Comparison of ENCODE assay signal across 21 cellular contexts in genomic region chr15:90044191-90044590, GRCh38. TPM values are rescaled to one million over a fixed set of nuclear protein-coding genes. Genes with fewer than 3 reads are reported as not detected.
DNase-seq lines count a peak whose midpoint lies in the region; ATAC-seq, FAIRE-seq and TF ChIP-seq lines count a peak whose summit lies in the region.
"Had no signal": no experiment of that assay in that cellular context is flagged by ENCODE, and none has a peak within 500 bp of the region (broad histone marks: within the 10 kb centered on the region; RNA-seq: fewer than 3 reads in every experiment).

No MANE protein-coding gene starts in this region.

- BruUV-seq in IMR-90 (replicated peaks; lab: Mats Ljungman, UMichigan), result no TSS peak

- H2BK120ac ChIP-seq in IMR-90 (ENCODE audit: low read depth, low read length), result no peak overlapping the region

- intact Hi-C loops in IMR-90 (cut with micrococcal nuclease), result no loop called here
- intact Hi-C loops in kidney (cut with DNase I), result no loop called here

- H2BK20ac ChIP-seq in IMR-90 (ENCODE audit: low read depth, low read length), result no peak overlapping the region

- no peak overlapping the region for H4K5ac ChIP-seq in IMR-90 (ENCODE audit: low read depth, low read length)

- peaks cover 27% of the 10 kb centered on the region for H3K4me1 Mint-ChIP-seq in WTC11

- no peak overlapping the region for H3K4ac ChIP-seq in IMR-90 (ENCODE audit: low read depth, low read length)

- H3K23ac ChIP-seq in IMR-90 (ENCODE audit: low read depth, low read length), result no peak overlapping the region

- H4K91ac ChIP-seq in IMR-90 (ENCODE audit: insufficient read depth, low read depth, low read length), result no peak overlapping the region

- TF ChIP-seq CTCF in IMR-90 (conservative IDR thresholded peaks at IDR 0.05; ENCODE audit: low read depth, low read length) (no peak), WTC11 (IDR thresholded peaks at IDR 0.05) (no peak), kidney (IDR thresholded peaks at IDR 0.05; ENCODE audit: borderline replicate concordance, extremely low read depth, insufficient read depth) (no peak), neutrophil (IDR thresholded peaks at IDR 0.05) (no peak)

- H2AK9ac ChIP-seq in IMR-90 (replicated peaks; ENCODE audit: low read depth, low read length, poor library complexity), result no peak overlapping the region

- H3K4me2 ChIP-seq in IMR-90 (ENCODE audit: low read depth, low read length), result no peak overlapping the region

- DNase-seq in IMR-90 (no peak), WTC11 (ENCODE audit: low spot score) (no peak), kidney (peak; percentile 60), GM19240 (ENCODE audit: insufficient read length, low spot score) (no peak), NK-92 (lab: John Stamatoyannopoulos, UW; ENCODE audit: unreplicated experiment) (no peak), amniotic stem cell (lab: John Stamatoyannopoulos, UW) (no peak)
- DNase-seq: activated CD4-positive, alpha-beta T cell treated with anti-CD3 and anti-CD28 coated beads for 48 hours; activated naive CD4-positive, alpha-beta T cell treated with Interleukin-2 at 50 U/mL for 16 hours; activated T-cell treated with anti-CD3 and anti-CD28 coated beads, Interleukin-2, amount 50 U/mL, for 4 hours; C1 segment of cervical spinal cord; colonic mucosa; foreskin melanocyte; NCI-H446 treated with DMSO at 0.1 percent for 48 hours; ovary; stimulated activated CD8-positive, alpha-beta memory T cell treated with anti-CD3 and anti-CD28 coated beads, Interleukin-4, amount 100 ng/mL, for 48 hours had no signal

- 83% methylated on average over 1 of the region's 14 CpGs; no CpG with 5 or more reads in 1 of the 2 experiments for WGBS in IMR-90 (ENCODE audit: extremely low coverage in 2 of 2, insufficient read length in 1 of 2), 2 experiments

- no peak overlapping the region for H3K4me3 Mint-ChIP-seq in WTC11
- H3K4me3 Mint-ChIP-seq: activated T-cell treated with anti-CD3 and anti-CD28 coated beads, Interleukin-2, amount 50 U/mL, for 4 hours; T-helper 2 cell treated with Interferon-gamma antibody and Interleukin-4, amounts not matched to agents 5 μg/mL and 100 μg/mL, for 36 hours had no signal

- dilution Hi-C loops in IMR-90 (cut with HindIII; ENCODE audit: low sequenced_read_pairs, unreplicated experiment), result no loop called here

- H3K36me3 ChIP-seq in IMR-90 (ENCODE audit: control insufficient read depth, insufficient read depth, low read length) (no peaks in the 10 kb centered on the region), kidney (ENCODE audit: control insufficient read depth in 1 of 2, insufficient read depth in 2 of 2, low read length in 2 of 2) (no peaks in the 10 kb centered on the region), neutrophil (no peaks in the 10 kb centered on the region)
- H3K36me3 ChIP-seq: colonic mucosa, esophagus muscularis mucosa, ovary, upper lobe of left lung had no signal

- H3K18ac ChIP-seq in IMR-90 (ENCODE audit: low read depth, low read length), result no peak overlapping the region

- peaks cover 22% of the 10 kb centered on the region for H4K20me1 ChIP-seq in IMR-90 (ENCODE audit: insufficient read depth, low read length)

- H3K36me3 Mint-ChIP-seq in WTC11, result no peaks in the 10 kb centered on the region

- POLR2A ChIA-PET in IMR-90 (lab: Charles Lee; ENCODE audit: unreplicated experiment), result no interaction called here
- POLR2A ChIA-PET in WTC11 (lab: Charles Lee), result no interaction called here

- no peak for TF ChIP-seq RAD21 in IMR-90 (IDR thresholded peaks at IDR 0.05; ENCODE audit: low read length)

- peaks cover 13 to 63% of the 10 kb centered on the region in 2 experiments; a peak in 3 of 4 replicates for H3K79me1 ChIP-seq in IMR-90 (ENCODE audit: low read depth in 1 of 2, low read length in 2 of 2)

- H3K56ac ChIP-seq in IMR-90 (ENCODE audit: extremely low read depth, insufficient read depth, low read length), result no peak overlapping the region

- no peak overlapping the region for H2BK15ac ChIP-seq in IMR-90 (ENCODE audit: low read depth, low read length)

- H2AFZ ChIP-seq in IMR-90 (replicated peaks; ENCODE audit: low read length, poor library complexity), result peak overlapping the region; percentile 15

- no peaks in the 10 kb centered on the region for H3K27me3 Mint-ChIP-seq in WTC11 (ENCODE audit: low read depth)

- FAIRE-seq in kidney (lab: Jason Lieb, UNC), result no peak

- H3K9ac ChIP-seq in IMR-90 (ENCODE audit: low read depth, low read length), result no peak overlapping the region
- H3K9ac ChIP-seq in kidney (ENCODE audit: low read length in 2 of 2), result no peak overlapping the region

- ATAC-seq in IMR-90 (ENCODE audit: low read depth) (no peak), WTC11 (no peak)
- ATAC-seq: activated T-cell treated with anti-CD3 and anti-CD28 coated beads, Interleukin-2, amount 50 U/mL, for 4 hours; Right ventricle myocardium inferior had no signal

- H3K27ac ChIP-seq in IMR-90 (ENCODE audit: insufficient read depth, low read length) (no peak overlapping the region), kidney (ENCODE audit: low read depth in 2 of 2, low read length in 2 of 2) (no peak overlapping the region), neutrophil (peak overlapping the region; percentile 73)
- H3K27ac ChIP-seq: colonic mucosa, esophagus muscularis mucosa, ovary had no signal

- TF ChIP-seq POLR2A in IMR-90 (IDR thresholded peaks at IDR 0.05; ENCODE audit: low read depth, low read length), result no peak

- in situ Hi-C loops in IMR-90 (cut with MboI; ENCODE audit: low sequenced_read_pairs), result no loop called here

- no peak overlapping the region for H4K8ac ChIP-seq in IMR-90 (ENCODE audit: low read depth in 2 of 2, low read length in 2 of 2)

- no peak overlapping the region for H2AK5ac ChIP-seq in IMR-90 (ENCODE audit: low read depth, low read length)

- CTCF ChIA-PET in IMR-90 (lab: Yijun Ruan, JAX), result no interaction called here
- CTCF ChIA-PET in WTC11 (lab: Charles Lee), result no interaction called here

- H3K4me1 ChIP-seq in IMR-90 (ENCODE audit: control insufficient read depth, insufficient read depth, low read length) (peaks cover 6% of the 10 kb centered on the region), kidney (ENCODE audit: control insufficient read depth in 1 of 2, insufficient read depth in 1 of 2, low read depth in 1 of 2, low read length in 2 of 2) (peaks cover 13 to 22% of the 10 kb centered on the region in 2 donors), neutrophil (ENCODE audit: control insufficient read depth in 1 of 2, insufficient read depth in 1 of 2, low read depth in 1 of 2, low read length in 1 of 2) (peaks cover 74 to 78% of the 10 kb centered on the region in 2 experiments)

- H2BK5ac ChIP-seq in IMR-90 (ENCODE audit: low read depth, low read length, poor library complexity, severe bottlenecking), result no peak overlapping the region

- 0 out of 2 replicates have a peak overlapping the region, but pooled peaks have one; percentile 69 for H3K27ac Mint-ChIP-seq in WTC11

- H3K27me3 ChIP-seq in IMR-90 (ENCODE audit: control insufficient read depth, insufficient read depth, low read length) (no peaks in the 10 kb centered on the region), neutrophil (no peaks in the 10 kb centered on the region)
- H3K27me3 ChIP-seq: colonic mucosa, esophagus muscularis mucosa, ovary, upper lobe of left lung had no signal

- no peaks in the 10 kb centered on the region for H3K9me3 ChIP-seq in IMR-90 (ENCODE audit: control insufficient read depth, insufficient read depth, low read length)
- no peaks in the 10 kb centered on the region for H3K9me3 ChIP-seq in kidney (ENCODE audit: control insufficient read depth in 1 of 2, low read length in 2 of 2)
- no peaks in the 10 kb centered on the region for H3K9me3 ChIP-seq in neutrophil
- H3K9me3 ChIP-seq: colonic mucosa, esophagus muscularis mucosa, ovary, upper lobe of left lung had no signal

- H3K4me3 ChIP-seq in IMR-90 (ENCODE audit: insufficient read depth, low read depth, low read length), result no peak overlapping the region
- H3K4me3 ChIP-seq in kidney (ENCODE audit: low read length in 2 of 2), result no peak overlapping the region
- no peak overlapping the region for H3K4me3 ChIP-seq in neutrophil (ENCODE audit: low read depth in 1 of 2, low read length in 1 of 2)
- H3K4me3 ChIP-seq: colonic mucosa, esophagus muscularis mucosa, ovary, skin epidermis, upper lobe of left lung had no signal

- no peak overlapping the region for H3K14ac ChIP-seq in IMR-90 (replicated peaks; ENCODE audit: low read depth, low read length)

- H3K9me1 ChIP-seq in IMR-90 (ENCODE audit: insufficient read depth, low read length), result peaks cover 15% of the 10 kb centered on the region; the same call in 1 of the 2 replicates

- no peaks in the 10 kb centered on the region for H3K9me3 Mint-ChIP-seq in WTC11
- H3K9me3 Mint-ChIP-seq: activated T-cell treated with anti-CD3 and anti-CD28 coated beads, Interleukin-2, amount 50 U/mL, for 4 hours; T-helper 2 cell treated with Interferon-gamma antibody and Interleukin-4, amounts not matched to agents 5 μg/mL and 100 μg/mL, for 36 hours had no signal

TF ChIP-seq in WTC11, 78 proteins besides CTCF, POLR2A, EP300 and RAD21 (continues in another document):
- TF ChIP-seq ZNF317 (CRISPR knock-in tag; IDR thresholded peaks at IDR 0.05; ENCODE audit: borderline replicate concordance, low read depth) (no peak), CREB1 (CRISPR knock-in tag; IDR thresholded peaks at IDR 0.05) (no peak), FOXJ3 (CRISPR knock-in tag; IDR thresholded peaks at IDR 0.05; ENCODE audit: borderline replicate concordance) (no peak)

RNA-seq across cellular contexts. Expression of gene ZNF710, which starts 43.1 kb away (rescaled TPM):
- total RNA-seq in IMR-90 (2012; rRNA removed) (8.2 and 8.9 TPM in 2 replicates), WTC11 (2021) (22.3 to 25.9 TPM (median 24.0 TPM) in 3 replicates), kidney (17.0 TPM)
- polyA plus RNA-seq in IMR-90 (2012; rRNA removed) (7.6 and 9.2 TPM in 2 replicates), kidney (ENCODE audit: insufficient read depth, low read depth, low replicate concordance) (11.0 TPM)
- 4.4 and 6.6 TPM in 2 replicates for polyA plus RNA-seq in IMR-90 (2012; cell fraction: cytosol; rRNA removed)
- polyA plus RNA-seq in IMR-90 (2012; cell fraction: nucleus; rRNA removed; ENCODE audit: low replicate concordance), result 12.5 and 18.6 TPM in 2 replicates

RNA-seq across cellular contexts. Expression of gene IDH2, which starts 58.1 kb away (rescaled TPM):
- total RNA-seq in IMR-90 (2012; rRNA removed), result 87.2 and 118 TPM in 2 replicates
- polyA plus RNA-seq in IMR-90 (2012; rRNA removed), result 84.2 and 84.9 TPM in 2 replicates
- 49.5 and 94.7 TPM in 2 replicates for polyA plus RNA-seq in IMR-90 (2012; cell fraction: cytosol; rRNA removed)
- 37.6 and 62.1 TPM in 2 replicates for polyA plus RNA-seq in IMR-90 (2012; cell fraction: nucleus; rRNA removed; ENCODE audit: low replicate concordance)
- 53.3 to 80.3 TPM (median 72.3 TPM) in 3 replicates for total RNA-seq in WTC11 (2021)
- 87.0 TPM for total RNA-seq in kidney
- polyA plus RNA-seq in kidney (ENCODE audit: insufficient read depth, low read depth, low replicate concordance), result 545 TPM
